In the genomic region with DNA sequence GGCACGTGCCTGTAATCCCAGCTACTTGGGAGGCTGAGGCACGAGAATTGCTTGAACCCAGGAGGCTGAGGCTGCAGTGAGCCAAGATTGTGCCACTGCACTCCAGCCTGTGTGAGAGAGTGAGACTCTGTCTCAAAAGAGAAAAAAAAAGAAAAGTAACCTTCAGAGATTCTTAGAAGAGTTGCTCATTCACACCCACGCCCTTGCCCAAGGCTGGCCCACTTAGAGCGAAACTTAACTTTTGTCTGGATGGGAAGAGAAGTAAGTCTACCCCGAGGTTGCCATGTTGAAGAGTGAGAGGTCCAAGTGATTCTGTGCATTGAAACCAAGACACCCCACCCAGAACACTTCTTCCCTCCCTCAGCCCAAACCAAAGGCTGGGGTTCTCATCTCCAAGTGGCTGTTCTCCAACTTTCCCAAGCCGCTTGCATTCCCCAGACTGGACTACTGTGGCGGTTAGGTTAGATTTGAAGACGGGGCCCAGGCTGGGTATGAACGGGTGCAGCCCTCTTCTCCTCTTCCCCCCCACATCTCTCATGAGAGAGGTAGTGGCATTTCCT, we compare ENCODE assay signal across 10 cellular contexts. TPM values are rescaled to one million over a fixed set of nuclear protein-coding genes. Genes with fewer than 3 reads are reported as not detected.
DNase-seq lines count a peak whose midpoint lies in the region; TF ChIP-seq lines count a peak whose summit lies in the region.
"Had no signal": no experiment of that assay in that cellular context is flagged by ENCODE, and none has a peak within 500 bp of the region (broad histone marks: within the 10 kb centered on the region; RNA-seq: fewer than 3 reads in every experiment).

No MANE protein-coding gene starts in this region.

- DNase-seq in activated CD4-positive, CD25-positive, alpha-beta regulatory T cell treated with anti-CD3 and anti-CD28 coated beads, Interleukin-2, amount 50 U/mL, for 16 hours (ENCODE audit: low read depth, low spot score), result peak; percentile 48
- no peak for DNase-seq in activated CD4-positive, CD25-positive, alpha-beta regulatory T cell treated with anti-CD3 and anti-CD28 coated beads, Interleukin-2, amount 50 U/mL, for 72 hours
- peak; percentile 68 for DNase-seq in activated T-helper 9 cell treated with anti-CD3 and anti-CD28 coated beads, Interleukin-2, amount 50 U/mL, for 16 hours (ENCODE audit: low read depth)
- DNase-seq in endodermal cell, result no peak
- no peak for DNase-seq in NCI-H1417 (lab: John Stamatoyannopoulos, UW)
- DNase-seq in testis, result no peak
- DNase-seq: mesenchymal stem cell, NCI-H1694 had no signal

- peaks cover 36 to 39% of the 10 kb centered on the region in 2 experiments for H3K4me1 ChIP-seq in neutrophil (ENCODE audit: control insufficient read depth in 1 of 2, insufficient read depth in 1 of 2, low read depth in 1 of 2, low read length in 1 of 2)
- H3K4me1 ChIP-seq in thymus (ENCODE audit: control insufficient read depth, insufficient read depth, low read length), result peaks cover 30% of the 10 kb centered on the region
- H3K4me1 ChIP-seq in endodermal cell (ENCODE audit: control insufficient read depth, insufficient read depth, low read length), result peaks cover 3% of the 10 kb centered on the region
- H3K4me1 ChIP-seq in testis, result peaks cover 39% of the 10 kb centered on the region

- H3K27me3 ChIP-seq in neutrophil (no peaks in the 10 kb centered on the region), thymus (ENCODE audit: control insufficient read depth, insufficient read depth) (no peaks in the 10 kb centered on the region), endodermal cell (ENCODE audit: control insufficient read depth, insufficient read depth, low read length, poor library complexity, severe bottlenecking) (no peaks in the 10 kb centered on the region), testis (no peaks in the 10 kb centered on the region)

- no peak overlapping the region for H3K27ac Mint-ChIP-seq in endodermal cell

- H3K4me3 ChIP-seq in neutrophil (ENCODE audit: low read depth in 1 of 2, low read length in 1 of 2) (peak overlapping the region; percentile 71 to 72), thymus (ENCODE audit: low read length) (peak overlapping the region; percentile 10), endodermal cell (ENCODE audit: low read length) (no peak overlapping the region), testis (no peak overlapping the region)

- H3K4me3 Mint-ChIP-seq in endodermal cell, result no peak overlapping the region

- no peak for TF ChIP-seq CTCF in neutrophil (IDR thresholded peaks at IDR 0.05)
- no peak for TF ChIP-seq CTCF in endodermal cell (conservative IDR thresholded peaks at IDR 0.05)
- no peak for TF ChIP-seq CTCF in testis (IDR thresholded peaks at IDR 0.05)

- H3K9me3 Mint-ChIP-seq in endodermal cell, result no peaks in the 10 kb centered on the region

- H3K27me3 Mint-ChIP-seq in endodermal cell (ENCODE audit: insufficient read depth), result peaks cover 4% of the 10 kb centered on the region

- H3K36me3 ChIP-seq in neutrophil (peaks cover 15% of the 10 kb centered on the region), thymus (ENCODE audit: control insufficient read depth, insufficient read depth) (peaks cover 24% of the 10 kb centered on the region), endodermal cell (ENCODE audit: control insufficient read depth, insufficient read depth, low read length) (peaks cover 20% of the 10 kb centered on the region), testis (ENCODE audit: low read depth, missing control alignments) (no peaks in the 10 kb centered on the region)

- H3K36me3 Mint-ChIP-seq in endodermal cell (ENCODE audit: low read depth), result peaks cover 22% of the 10 kb centered on the region

- TF ChIP-seq POLR2A in testis (IDR thresholded peaks at IDR 0.05), result no peak

- peaks cover 11% of the 10 kb centered on the region for H3K4me1 Mint-ChIP-seq in endodermal cell

- 79% methylated on average over 9 of the region's 9 CpGs for WGBS in thymus
- 91 to 97% methylated on average over 7 to 9 of the region's 9 CpGs for WGBS in endodermal cell (ENCODE audit: insufficient coverage in 1 of 2, insufficient read length in 1 of 2), 2 experiments
- 71 to 77% methylated on average over 9 of the region's 9 CpGs for WGBS in testis, 2 donors

- no peaks in the 10 kb centered on the region for H3K9me3 ChIP-seq in neutrophil
- no peaks in the 10 kb centered on the region for H3K9me3 ChIP-seq in thymus (ENCODE audit: control insufficient read depth)
- no peaks in the 10 kb centered on the region for H3K9me3 ChIP-seq in endodermal cell (ENCODE audit: control insufficient read depth, low read length)
- H3K9me3 ChIP-seq in testis, result no peaks in the 10 kb centered on the region

- H3K9ac ChIP-seq in endodermal cell (ENCODE audit: extremely low read depth, low read length, poor library complexity, severe bottlenecking), result no peak overlapping the region

- intact Hi-C loops in testis (cut with DNase I; ENCODE audit: low total_unique reads), result no loop called here

- peak overlapping the region; percentile 91 for H3K27ac ChIP-seq in neutrophil
- H3K27ac ChIP-seq in thymus (ENCODE audit: low read depth), result peak overlapping the region; percentile 88
- H3K27ac ChIP-seq in endodermal cell (ENCODE audit: low read depth, low read length), result no peak overlapping the region
- H3K27ac ChIP-seq in testis, result no peak overlapping the region

RNA-seq across cellular contexts. Expression of a gene that starts 2.4 kb away (rescaled TPM):
- polyA plus RNA-seq in thymus, result 22.5 TPM
- 10 to 100 TPM in 1 of 2 donors, 1 to 10 TPM in 1; 8.9 to 11.2 TPM for total RNA-seq in endodermal cell
- polyA plus RNA-seq in endodermal cell (2013, experiment 1 of 2), result 5.7 TPM
- polyA plus RNA-seq in endodermal cell (2013, experiment 2 of 2), result 6.3 TPM
- total RNA-seq in testis, result 10 to 100 TPM; 13.9 to 14.3 TPM
- 25.7 TPM for polyA plus RNA-seq in testis (ENCODE audit: insufficient read depth, low read depth, low replicate concordance)

RNA-seq across cellular contexts. Expression of a gene that starts 20.4 kb away (rescaled TPM):
- polyA plus RNA-seq in thymus, result 12.6 TPM
- 100 to 1,000 TPM; 101 to 106 TPM for total RNA-seq in endodermal cell
- polyA plus RNA-seq in endodermal cell (2013, experiment 1 of 2), result 83.8 TPM
- polyA plus RNA-seq in endodermal cell (2013, experiment 2 of 2), result 72.3 TPM
- 10 to 100 TPM in 1 of 2 donors, 1 to 10 TPM in 1; 8.1 to 20.9 TPM for total RNA-seq in testis
- polyA plus RNA-seq in testis (ENCODE audit: insufficient read depth, low read depth, low replicate concordance), result 21.2 TPM

RNA-seq across cellular contexts. Expression of a gene that starts 22.7 kb away (rescaled TPM):
- polyA plus RNA-seq in thymus (124 TPM), testis (ENCODE audit: insufficient read depth, low read depth, low replicate concordance) (86.9 TPM)
- total RNA-seq in endodermal cell (100 to 1,000 TPM; 112 to 127 TPM), testis (100 to 1,000 TPM; 157 to 176 TPM)
- polyA plus RNA-seq in endodermal cell (2013, experiment 1 of 2), result 54.4 TPM
- polyA plus RNA-seq in endodermal cell (2013, experiment 2 of 2), result 49.1 TPM

RNA-seq across cellular contexts. Expression of a gene that starts 24.8 kb away (rescaled TPM):
- 206 TPM for polyA plus RNA-seq in thymus
- 100 to 1,000 TPM; 192 to 244 TPM for total RNA-seq in endodermal cell
- 230 TPM for polyA plus RNA-seq in endodermal cell (2013, experiment 1 of 2)
- 230 TPM for polyA plus RNA-seq in endodermal cell (2013, experiment 2 of 2)
- total RNA-seq in testis, result 100 to 1,000 TPM; 111 to 113 TPM
- 144 TPM for polyA plus RNA-seq in testis (ENCODE audit: insufficient read depth, low read depth, low replicate concordance)

RNA-seq across cellular contexts. Expression of a gene that starts 53.0 kb away (rescaled TPM):
- 4.3 TPM for polyA plus RNA-seq in thymus
- 1 to 10 TPM; 3.2 to 5.0 TPM for total RNA-seq in endodermal cell
- 13.5 TPM for polyA plus RNA-seq in endodermal cell (2013, experiment 1 of 2)
- 12.8 TPM for polyA plus RNA-seq in endodermal cell (2013, experiment 2 of 2)
- 10 to 100 TPM; 16.8 to 19.4 TPM for total RNA-seq in testis
- 18.6 TPM for polyA plus RNA-seq in testis (ENCODE audit: insufficient read depth, low read depth, low replicate concordance)

Comparison
In these comparisons a context has a peak if more than half of its experiments do, and no peak if none do; other contexts are left out.
1. DNase-seq: peak in activated CD4-positive, CD25-positive, alpha-beta regulatory T cell treated with anti-CD3 and anti-CD28 coated beads, Interleukin-2, amount 50 U/mL, for 16 hours (single experiment) and activated T-helper 9 cell treated with anti-CD3 and anti-CD28 coated beads, Interleukin-2, amount 50 U/mL, for 16 hours (single experiment); none in activated CD4-positive, CD25-positive, alpha-beta regulatory T cell treated with anti-CD3 and anti-CD28 coated beads, Interleukin-2, amount 50 U/mL, for 72 hours (single experiment), endodermal cell (single experiment), NCI-H1417 (0 of 3) and testis (single experiment).
2. H3K27ac ChIP-seq: peak in neutrophil (single experiment) and thymus (single experiment); none in endodermal cell (single experiment) and testis (0 of 2).
3. H3K4me3 ChIP-seq: peak in neutrophil (2 of 2) and thymus (single experiment); none in endodermal cell (single experiment) and testis (0 of 2).
4. RNA of a gene that starts 20.4 kb away (total RNA-seq): 101 to 106 TPM in endodermal cell; 8.1 to 20.9 TPM in testis; every median in the first group is over 4 times any median in the second.